ENCODE assay signal across 14 cellular contexts in genomic region chr9:38642951-38643350, GRCh38. TPM values are rescaled to one million over a fixed set of nuclear protein-coding genes. Genes with fewer than 3 reads are reported as not detected.
"Had no signal": no experiment of that assay in that cellular context is flagged by ENCODE, and none has a peak within 500 bp of the region (broad histone marks: within the 10 kb centered on the region; RNA-seq: fewer than 3 reads in every experiment).

No MANE protein-coding gene starts in this region.

- H3K27ac ChIP-seq: cardiac muscle cell, lower lobe of right lung, neutrophil, right atrium auricular region, tibial nerve had no signal

- H3K4me2 ChIP-seq: smooth muscle cell had no signal

- H3K4me3 ChIP-seq: cardiac muscle cell, lower lobe of right lung, right atrium auricular region, smooth muscle cell, tibial nerve had no signal

- ATAC-seq: activated CD8-positive, alpha-beta T cell treated with anti-CD3 and anti-CD28 coated beads for 36 hours; naive thymus-derived CD4-positive, alpha-beta T cell; stimulated activated effector memory CD8-positive, alpha-beta T cell treated with anti-CD3 and anti-CD28 coated beads, Interleukin-12 subunit alpha, Interleukin-12 subunit beta, amount 100 ng/mL, for 72 hours had no signal

- H3K4me1 ChIP-seq: lower lobe of right lung, right atrium auricular region, tibial nerve had no signal

- DNase-seq: activated CD4-positive, alpha-beta T cell treated with anti-CD3 and anti-CD28 coated beads for 4 hours; activated CD8-positive, alpha-beta memory T cell treated with anti-CD3 and anti-CD28 coated beads, Interleukin-2, amount 50 U/mL, for 4 hours; activated naive CD4-positive, alpha-beta T cell; left cardiac atrium; lower lobe of right lung; naive thymus-derived CD4-positive, alpha-beta T cell; T1000 had no signal

- H3K36me3 ChIP-seq: cardiac muscle cell, lower lobe of right lung, neutrophil, right atrium auricular region, tibial nerve had no signal

- H3K9me3 ChIP-seq: lower lobe of right lung, neutrophil, right atrium auricular region, tibial nerve had no signal

- H3K27me3 ChIP-seq: cardiac muscle cell, neutrophil, right atrium auricular region, tibial nerve had no signal

RNA-seq across cellular contexts. Expression of gene ANKRD18A, which starts 22.6 kb away (rescaled TPM):
- total RNA-seq: smooth muscle cell had no signal
- polyA plus RNA-seq: smooth muscle cell had no signal
